ENCODE assay signal across 1 cellular context in the genomic region with DNA sequence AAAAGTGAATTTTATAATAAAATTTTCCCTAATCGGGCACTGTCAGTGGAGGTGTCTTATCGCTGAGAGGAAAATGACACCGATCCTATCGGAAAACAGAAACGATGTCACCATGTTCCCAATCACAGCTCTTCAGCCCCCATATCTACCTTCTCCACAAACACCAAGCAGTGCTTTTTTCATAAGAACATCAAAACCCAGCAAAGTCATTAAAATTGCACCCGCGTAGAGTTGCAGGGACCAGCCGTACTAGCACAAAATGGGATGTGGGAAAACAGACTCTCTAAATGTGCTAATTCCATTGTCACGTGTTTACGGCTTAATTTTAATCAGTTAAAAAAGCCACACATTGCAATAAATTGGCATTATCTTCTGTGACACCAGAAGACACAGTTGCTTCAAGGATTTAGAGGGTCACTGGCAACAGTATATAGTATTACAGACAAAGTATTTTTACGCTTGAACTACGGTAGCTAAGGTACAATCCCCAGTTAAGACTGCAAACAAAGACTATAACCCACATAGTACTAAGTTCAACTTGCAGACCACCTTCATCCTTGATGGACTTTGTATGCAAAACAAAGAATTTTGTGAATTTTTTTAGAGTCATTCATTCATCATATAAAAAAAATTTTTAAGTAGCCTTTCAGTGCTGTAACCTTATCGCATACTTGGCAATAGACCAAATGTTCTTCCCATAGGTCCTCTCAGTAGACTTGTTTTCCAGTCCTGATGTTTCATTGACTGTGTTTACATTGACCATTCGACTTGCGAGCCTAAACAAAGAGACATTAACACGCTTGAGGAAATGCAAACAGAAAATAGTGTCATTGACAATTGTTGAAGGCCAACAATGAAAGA.
TF ChIP-seq lines count a peak whose summit lies in the region.

No MANE protein-coding gene starts in this region.

TF ChIP-seq in HEK293, 187 proteins besides CTCF, POLR2A, EP300 and RAD21 (continued from another document):
- TF ChIP-seq PRDM6 (tag by site-specific recombination; IDR thresholded peaks at IDR 0.05), result peak; percentile 76
- no peak for TF ChIP-seq ZNF792 (tag by site-specific recombination; IDR thresholded peaks at IDR 0.05)
- no peak for TF ChIP-seq ZNF391 (tag by site-specific recombination; IDR thresholded peaks at IDR 0.05; ENCODE audit: borderline replicate concordance, low read depth)
